ENCODE assay signal across 9 cellular contexts in genomic region chr2:169694113-169694893, GRCh38. TPM values are rescaled to one million over a fixed set of nuclear protein-coding genes. Genes with fewer than 3 reads are reported as not detected.
A peak's percentile ranks its signal among the peaks of the same experiment; 100 is the strongest.
DNase-seq lines count a peak whose midpoint lies in the region; ATAC-seq and TF ChIP-seq lines count a peak whose summit lies in the region.
"Had no signal": no experiment of that assay in that cellular context is flagged by ENCODE, and none has a peak within 500 bp of the region (broad histone marks: within the 10 kb centered on the region; RNA-seq: fewer than 3 reads in every experiment).

CFAP210 (minus strand) TSS chr2:169694405; CDS start chr2:169694327, 78 bp downstream.
PHOSPHO2 (plus strand) TSS chr2:169694469; CDS start chr2:169700972, 6,503 bp downstream.

- ATAC-seq in GM19025 (IDR thresholded peaks at IDR 0.05; ENCODE audit: low read depth, unreplicated experiment) = peak; percentile 100
- peak; percentile 98 for ATAC-seq in HG03280 (IDR thresholded peaks at IDR 0.05; ENCODE audit: unreplicated experiment)
- ATAC-seq in central memory CD8-positive, alpha-beta T cell (replicated peaks; ENCODE audit: extremely low read depth, poor library complexity, severe bottlenecking) = peak; percentile 96

- peaks cover 11% of the 10 kb centered on the region for H3K9me3 Mint-ChIP-seq in central memory CD8-positive, alpha-beta T cell

- WGBS in spleen, 5 donors = 0 to 1% (median 0%) methylated on average over 40 to 63 of the region's 63 CpGs

- H3K4me1 ChIP-seq in spleen = peaks cover 0 to 25% (median 18%) of the 10 kb centered on the region in 6 donors

- peaks cover 0 to 13% (median under 1%) of the 10 kb centered on the region in 6 donors for H3K36me3 ChIP-seq in spleen

- peaks cover 0 to 28% (median 26%) of the 10 kb centered on the region in 8 donors for H3K9me3 ChIP-seq in spleen

- peak within 1 kb of the TSS; percentile 85 for H3K4me3 Mint-ChIP-seq in central memory CD8-positive, alpha-beta T cell

- H3K27ac ChIP-seq in spleen = peak within 1 kb of the TSS; percentile 76 to 91 (median 86)

- H3K36me3 Mint-ChIP-seq in central memory CD8-positive, alpha-beta T cell (ENCODE audit: insufficient read depth) = peaks cover 24% of the 10 kb centered on the region

- H3K27ac Mint-ChIP-seq in central memory CD8-positive, alpha-beta T cell (ENCODE audit: low read depth) = peak within 1 kb of the TSS; percentile 99

- intact Hi-C loops in spleen (cut with DNase I; ENCODE audit: low total_unique reads) = no loop called here

- DNase-seq in AG09319 (ENCODE audit: extremely low read depth, low read depth) = peak; percentile 90
- DNase-seq in NCI-H345 (lab: John Stamatoyannopoulos, UW) = peak; percentile 98
- DNase-seq in activated CD4-positive, CD25-positive, alpha-beta regulatory T cell (lab: John Stamatoyannopoulos, UW) = peak; percentile 96 to 98 (median 96)
- peak; percentile 99 for DNase-seq in central memory CD8-positive, alpha-beta T cell (ENCODE audit: low spot score in 2 of 2)
- peak; percentile 97 for DNase-seq in iris pigment epithelial cell (ENCODE audit: low read depth)
- DNase-seq in spleen = peak; percentile 100

- peaks cover 19% of the 10 kb centered on the region for H3K4me1 Mint-ChIP-seq in central memory CD8-positive, alpha-beta T cell

- peak within 1 kb of the TSS; percentile 61 to 79 (median 72) for H3K4me3 ChIP-seq in spleen

- H3K27me3 Mint-ChIP-seq in central memory CD8-positive, alpha-beta T cell = no peaks in the 10 kb centered on the region

- TF ChIP-seq POLR2A in spleen (IDR thresholded peaks at IDR 0.05) = peak in 1 of 3 donors; percentile 64

- no peaks in the 10 kb centered on the region for H3K27me3 ChIP-seq in spleen (replicated peaks in 1 of 7)

- no peak for TF ChIP-seq CTCF in AG09319 (IDR thresholded peaks at IDR 0.05; ENCODE audit: low read depth, low read length)
- no peak for TF ChIP-seq CTCF in spleen (IDR thresholded peaks at IDR 0.05 in 8 of 11, conservative IDR thresholded peaks at IDR 0.05 in 3 of 11)

RNA-seq across cellular contexts. Expression of gene CFAP210, which starts in this region (rescaled TPM):
- not detected for total RNA-seq in spleen
- polyA plus RNA-seq in spleen = under 1 TPM in 2 of 3 donors, not detected in 1; 0.09 to 0.15 TPM
- total RNA-seq: T-helper 2 cell treated with Interferon-gamma antibody and Interleukin-4, amounts not matched to agents 100 ng/mL and 5 ng/mL, for 36 hours had no signal

RNA-seq across cellular contexts. Expression of gene PHOSPHO2, which starts in this region (rescaled TPM):
- total RNA-seq in spleen = 1 to 10 TPM; 3.4 to 6.9 (median 4.4) TPM
- polyA plus RNA-seq in spleen = 1 to 10 TPM; 1.2 to 2.3 (median 2.1) TPM

Comparison
In these comparisons a context has a peak if more than half of its experiments do, and no peak if none do; other contexts are left out.
1. Peak in every context shown above with its lines: DNase-seq, ATAC-seq, H3K4me3 ChIP-seq and H3K27ac ChIP-seq.